In the genomic region with DNA sequence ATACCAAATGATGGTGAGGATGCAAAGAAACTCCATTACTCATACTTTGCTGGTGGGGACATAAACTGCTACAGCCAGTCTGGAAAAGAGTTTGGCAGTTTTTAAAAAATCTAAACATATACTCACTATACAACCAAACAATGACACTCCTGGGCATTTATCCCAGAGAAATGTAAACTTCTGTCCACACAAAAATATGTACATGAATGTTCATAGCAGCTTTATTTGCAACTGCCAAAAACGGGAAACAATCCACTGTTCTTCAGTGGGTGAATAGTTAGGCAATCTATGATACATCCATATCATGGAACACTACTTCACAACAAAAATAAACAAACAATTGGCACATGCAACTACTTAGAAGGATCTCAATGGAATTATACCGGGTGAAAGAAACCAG, we compare ENCODE assay signal across 39 cellular contexts.
"Had no signal": no experiment of that assay in that cellular context is flagged by ENCODE, and none has a peak within 500 bp of the region (broad histone marks: within the 10 kb centered on the region; RNA-seq: fewer than 3 reads in every experiment).

No MANE protein-coding gene starts in this region.

- FAIRE-seq: astrocyte, bronchial epithelial cell, colon had no signal

- ATAC-seq: activated naive CD4-positive, alpha-beta T cell treated with anti-CD3 and anti-CD28 coated beads, Interleukin-2, amount 50 U/mL, for 72 hours; activated naive CD8-positive, alpha-beta T cell treated with anti-CD3 and anti-CD28 coated beads, Interleukin-2, amount 50 U/mL, for 24 hours; activated T-cell treated with anti-CD3 and anti-CD28 coated beads, Interleukin-2, amount 50 U/mL, for 4 hours; activated T-cell treated with anti-CD3 and anti-CD28 coated beads, Interleukin-2, amount 50 U/mL, for 72 hours; activated T-helper 17 cell treated with anti-CD3 and anti-CD28 coated beads, Interleukin-2, amount 50 U/mL, for 72 hours; body of pancreas had no signal

- H3K36me3 ChIP-seq: adrenal gland, ascending aorta, brain microvascular endothelial cell, cardiac muscle cell had no signal

- H3K27me3 ChIP-seq: adrenal gland, ascending aorta, body of pancreas, brain microvascular endothelial cell, cardiac muscle cell had no signal

- H3K27ac Mint-ChIP-seq: activated naive CD4-positive, alpha-beta T cell treated with anti-CD3 and anti-CD28 coated beads for 36 hours; activated naive CD4-positive, alpha-beta T cell treated with anti-CD3 and anti-CD28 coated beads, Interleukin-2, amount 10 ng/mL, durations not matched to agents 7 days and 5 days; activated naive CD4-positive, alpha-beta T cell treated with anti-CD3 and anti-CD28 coated beads, Interleukin-2, amount 50 U/mL, for 24 hours; activated naive CD4-positive, alpha-beta T cell treated with anti-CD3 and anti-CD28 coated beads, Interleukin-2, amount 50 U/mL, for 72 hours; activated naive CD8-positive, alpha-beta T cell; activated naive CD8-positive, alpha-beta T cell treated with anti-CD3 and anti-CD28 coated beads for 36 hours; activated naive CD8-positive, alpha-beta T cell treated with anti-CD3 and anti-CD28 coated beads, Interleukin-2, amount 10 ng/mL, durations not matched to agents 7 days and 5 days; activated naive CD8-positive, alpha-beta T cell treated with anti-CD3 and anti-CD28 coated beads, Interleukin-2, amount 50 U/mL, for 24 hours; activated T-cell treated with anti-CD3 and anti-CD28 coated beads, Interleukin-2, amount 50 U/mL, for 24 hours; activated T-cell treated with anti-CD3 and anti-CD28 coated beads, Interleukin-2, amount 50 U/mL, for 72 hours; activated T-helper 1 cell treated with anti-CD3 and anti-CD28 coated beads, Interleukin-12 subunit alpha, Interleukin-12 subunit beta, Interleukin-2, Interleukin-4 antibody, amounts not matched to agents 30 ng/mL and 10 ng/mL and 1 ng/mL, durations not matched to agents 14 hours and 24 hours and 36 hours; activated T-helper 17 cell treated with anti-CD3 and anti-CD28 coated beads, Interleukin-2, amount 50 U/mL, for 72 hours; activated T-helper 2 cell treated with anti-CD3 and anti-CD28 coated beads, Interferon-gamma antibody, Interleukin-2, Interleukin-4, amounts not matched to agents 10 μg/mL and 5 μg/mL and 100 μg/mL, durations not matched to agents 14 hours and 24 hours and 36 hours; brain had no signal

- H3K4me3 Mint-ChIP-seq: activated naive CD4-positive, alpha-beta T cell treated with anti-CD3 and anti-CD28 coated beads for 36 hours; activated naive CD4-positive, alpha-beta T cell treated with anti-CD3 and anti-CD28 coated beads, Interleukin-2, amount 10 ng/mL, durations not matched to agents 7 days and 5 days; activated naive CD4-positive, alpha-beta T cell treated with anti-CD3 and anti-CD28 coated beads, Interleukin-2, amount 50 U/mL, for 24 hours; activated naive CD8-positive, alpha-beta T cell; activated naive CD8-positive, alpha-beta T cell treated with anti-CD3 and anti-CD28 coated beads for 36 hours; activated naive CD8-positive, alpha-beta T cell treated with anti-CD3 and anti-CD28 coated beads, Interleukin-2, amount 10 ng/mL, durations not matched to agents 7 days and 5 days; activated naive CD8-positive, alpha-beta T cell treated with anti-CD3 and anti-CD28 coated beads, Interleukin-2, amount 50 U/mL, for 24 hours; activated T-cell treated with anti-CD3 and anti-CD28 coated beads, Interleukin-2, amount 50 U/mL, for 24 hours; activated T-cell treated with anti-CD3 and anti-CD28 coated beads, Interleukin-2, amount 50 U/mL, for 4 hours; activated T-cell treated with anti-CD3 and anti-CD28 coated beads, Interleukin-2, amount 50 U/mL, for 72 hours; activated T-helper 1 cell treated with anti-CD3 and anti-CD28 coated beads, Interleukin-12 subunit alpha, Interleukin-12 subunit beta, Interleukin-2, Interleukin-4 antibody, amounts not matched to agents 30 ng/mL and 10 ng/mL and 1 ng/mL, durations not matched to agents 14 hours and 24 hours and 36 hours; activated T-helper 17 cell treated with anti-CD3 and anti-CD28 coated beads, Interleukin-2, amount 50 U/mL, for 72 hours; brain; central memory CD8-positive, alpha-beta T cell had no signal

- DNase-seq: activated effector memory CD4-positive, alpha-beta T cell treated with anti-CD3 and anti-CD28 coated beads, Interleukin-2, amount 50 U/mL, for 16 hours; activated effector memory CD4-positive, alpha-beta T cell treated with Interleukin-2 at 50 U/mL for 16 hours; activated gamma-delta T cell; activated gamma-delta T cell treated with Interleukin-2 at 50 U/mL for 16 hours; activated naive CD4-positive, alpha-beta T cell; activated naive CD4-positive, alpha-beta T cell treated with anti-CD3 and anti-CD28 coated beads for 36 hours; activated naive CD4-positive, alpha-beta T cell treated with anti-CD3 and anti-CD28 coated beads, Interleukin-2, amount 10 ng/mL, durations not matched to agents 7 days and 5 days; activated naive CD4-positive, alpha-beta T cell treated with anti-CD3 and anti-CD28 coated beads, Interleukin-2, amount 50 U/mL, for 16 hours; activated naive CD4-positive, alpha-beta T cell treated with Interleukin-2 at 50 U/mL for 16 hours; activated naive CD8-positive, alpha-beta T cell treated with anti-CD3 and anti-CD28 coated beads for 36 hours; activated naive CD8-positive, alpha-beta T cell treated with anti-CD3 and anti-CD28 coated beads, Interleukin-2, amount 10 ng/mL, durations not matched to agents 7 days and 5 days; activated naive CD8-positive, alpha-beta T cell treated with anti-CD3 and anti-CD28 coated beads, Interleukin-2, amount 50 U/mL, for 24 hours; activated T-cell treated with anti-CD3 and anti-CD28 coated beads, Interleukin-2, amount 50 U/mL, for 1 hour; activated T-cell treated with anti-CD3 and anti-CD28 coated beads, Interleukin-2, amount 50 U/mL, for 24 hours; activated T-cell treated with anti-CD3 and anti-CD28 coated beads, Interleukin-2, amount 50 U/mL, for 4 hours; activated T-cell treated with anti-CD3 and anti-CD28 coated beads, Interleukin-2, amount 50 U/mL, for 48 hours; activated T-cell treated with anti-CD3 and anti-CD28 coated beads, Interleukin-2, amount 50 U/mL, for 72 hours; adrenal gland; amniotic stem cell; amygdala; anterior cingulate cortex; aorta; body of pancreas; brain microvascular endothelial cell; caudate nucleus; central memory CD4-positive, alpha-beta T cell had no signal

- H3K9me3 Mint-ChIP-seq: activated naive CD4-positive, alpha-beta T cell treated with anti-CD3 and anti-CD28 coated beads, Interleukin-2, amount 10 ng/mL, durations not matched to agents 7 days and 5 days; activated naive CD4-positive, alpha-beta T cell treated with anti-CD3 and anti-CD28 coated beads, Interleukin-2, amount 50 U/mL, for 24 hours; activated naive CD8-positive, alpha-beta T cell treated with anti-CD3 and anti-CD28 coated beads for 36 hours; activated naive CD8-positive, alpha-beta T cell treated with anti-CD3 and anti-CD28 coated beads, Interleukin-2, amount 10 ng/mL, durations not matched to agents 7 days and 5 days; activated naive CD8-positive, alpha-beta T cell treated with anti-CD3 and anti-CD28 coated beads, Interleukin-2, amount 50 U/mL, for 24 hours; activated T-helper 1 cell treated with anti-CD3 and anti-CD28 coated beads, Interleukin-12 subunit alpha, Interleukin-12 subunit beta, Interleukin-2, Interleukin-4 antibody, amounts not matched to agents 30 ng/mL and 10 ng/mL and 1 ng/mL, durations not matched to agents 14 hours and 24 hours and 36 hours; activated T-helper 2 cell treated with anti-CD3 and anti-CD28 coated beads, Interferon-gamma antibody, Interleukin-2, Interleukin-4, amounts not matched to agents 10 μg/mL and 5 μg/mL and 100 μg/mL, durations not matched to agents 14 hours and 24 hours and 36 hours; central memory CD8-positive, alpha-beta T cell had no signal

- H3K27me3 Mint-ChIP-seq: activated naive CD4-positive, alpha-beta T cell treated with anti-CD3 and anti-CD28 coated beads, Interleukin-2, amount 10 ng/mL, durations not matched to agents 7 days and 5 days; activated naive CD8-positive, alpha-beta T cell; activated naive CD8-positive, alpha-beta T cell treated with anti-CD3 and anti-CD28 coated beads, Interleukin-2, amount 10 ng/mL, durations not matched to agents 7 days and 5 days had no signal

- H3K27ac ChIP-seq: adrenal gland, ascending aorta, body of pancreas, brain microvascular endothelial cell, cardiac muscle cell had no signal

- H3K4me1 Mint-ChIP-seq: activated naive CD4-positive, alpha-beta T cell treated with anti-CD3 and anti-CD28 coated beads, Interleukin-2, amount 10 ng/mL, durations not matched to agents 7 days and 5 days; activated naive CD4-positive, alpha-beta T cell treated with anti-CD3 and anti-CD28 coated beads, Interleukin-2, amount 50 U/mL, for 24 hours; activated naive CD8-positive, alpha-beta T cell treated with anti-CD3 and anti-CD28 coated beads for 36 hours; activated naive CD8-positive, alpha-beta T cell treated with anti-CD3 and anti-CD28 coated beads, Interleukin-2, amount 10 ng/mL, durations not matched to agents 7 days and 5 days; activated naive CD8-positive, alpha-beta T cell treated with anti-CD3 and anti-CD28 coated beads, Interleukin-2, amount 50 U/mL, for 24 hours; activated T-helper 17 cell treated with anti-CD3 and anti-CD28 coated beads, Interleukin-2, amount 50 U/mL, for 72 hours; brain; central memory CD8-positive, alpha-beta T cell had no signal

- H3K9me3 ChIP-seq: adrenal gland, ascending aorta, body of pancreas had no signal

- H3K36me3 Mint-ChIP-seq: activated naive CD4-positive, alpha-beta T cell treated with anti-CD3 and anti-CD28 coated beads, Interleukin-2, amount 10 ng/mL, durations not matched to agents 7 days and 5 days; activated naive CD4-positive, alpha-beta T cell treated with anti-CD3 and anti-CD28 coated beads, Interleukin-2, amount 50 U/mL, for 24 hours; activated naive CD4-positive, alpha-beta T cell treated with anti-CD3 and anti-CD28 coated beads, Interleukin-2, amount 50 U/mL, for 72 hours; activated naive CD8-positive, alpha-beta T cell; activated naive CD8-positive, alpha-beta T cell treated with anti-CD3 and anti-CD28 coated beads for 36 hours; activated naive CD8-positive, alpha-beta T cell treated with anti-CD3 and anti-CD28 coated beads, Interleukin-2, amount 10 ng/mL, durations not matched to agents 7 days and 5 days; brain had no signal

- H3K4me1 ChIP-seq: adrenal gland, ascending aorta, body of pancreas had no signal

- H3K4me3 ChIP-seq: adrenal gland, ascending aorta, body of pancreas, cardiac muscle cell had no signal
